15 cellular contexts compared by ENCODE assay signal in genomic region chr11:95714853-95715776, GRCh38.
DNase-seq lines count a peak whose midpoint lies in the region; ATAC-seq and FAIRE-seq lines count a peak whose summit lies in the region.
"Had no signal": no experiment of that assay in that cellular context is flagged by ENCODE, and none has a peak within 500 bp of the region (broad histone marks: within the 10 kb centered on the region; RNA-seq: fewer than 3 reads in every experiment).

No MANE protein-coding gene starts in this region.

- H3K9me3 Mint-ChIP-seq in activated naive CD4-positive, alpha-beta T cell treated with anti-CD3 and anti-CD28 coated beads, Interleukin-2, amount 50 U/mL, for 72 hours, result no peaks in the 10 kb centered on the region
- H3K9me3 Mint-ChIP-seq in effector memory CD8-positive, alpha-beta T cell, result no peaks in the 10 kb centered on the region
- H3K9me3 Mint-ChIP-seq: neural crest cell had no signal

- peak overlapping the region; percentile 23 for H3K27ac ChIP-seq in substantia nigra (ENCODE audit: low read depth, low read length, poor library complexity, severe bottlenecking)

- no peak for ATAC-seq in activated naive CD4-positive, alpha-beta T cell treated with anti-CD3 and anti-CD28 coated beads, Interleukin-2, amount 50 U/mL, for 72 hours
- ATAC-seq in HG03432 (IDR thresholded peaks at IDR 0.05; ENCODE audit: unreplicated experiment), result peak; percentile 22
- ATAC-seq in effector memory CD8-positive, alpha-beta T cell (replicated peaks), result peak; percentile 7

- no peak for DNase-seq in activated naive CD4-positive, alpha-beta T cell treated with anti-CD3 and anti-CD28 coated beads, Interleukin-2, amount 50 U/mL, for 72 hours (ENCODE audit: low spot score in 2 of 2)
- DNase-seq in activated naive CD4-positive, alpha-beta T cell treated with Interleukin-2 at 50 U/mL for 16 hours, result no peak
- no peak for DNase-seq in effector memory CD8-positive, alpha-beta T cell
- DNase-seq in substantia nigra (lab: John Stamatoyannopoulos, UW) (no peak), frontal cortex (ENCODE audit: low spot score in 2 of 2) (no peak), SKM-1 (lab: John Stamatoyannopoulos, UW; ENCODE audit: unreplicated experiment) (no peak)
- DNase-seq in stimulated activated CD4-positive, alpha-beta T cell treated with anti-CD3 and anti-CD28 coated beads, Interleukin-12 subunit alpha, Interleukin-12 subunit beta, amount 100 ng/mL, for 4 hours, result no peak
- DNase-seq: DMS53, NCI-H1092, NCI-H446, small intestine had no signal

- H3K27ac Mint-ChIP-seq in activated naive CD4-positive, alpha-beta T cell treated with anti-CD3 and anti-CD28 coated beads, Interleukin-2, amount 50 U/mL, for 72 hours, result peak overlapping the region; percentile 4 to 85
- no peak overlapping the region for H3K27ac Mint-ChIP-seq in effector memory CD8-positive, alpha-beta T cell

- peaks cover under 1 to 1% of the 10 kb centered on the region in 2 donors for H3K4me1 Mint-ChIP-seq in effector memory CD8-positive, alpha-beta T cell (ENCODE audit: low read depth in 2 of 2)

- FAIRE-seq in frontal cortex (lab: Jason Lieb, UNC), result no peak
- FAIRE-seq: islet of Langerhans, RCC 7860, small intestine had no signal

- H3K27me3 Mint-ChIP-seq in effector memory CD8-positive, alpha-beta T cell, result peaks cover 44 to 46% of the 10 kb centered on the region in 2 donors

- H3K36me3 Mint-ChIP-seq in activated naive CD4-positive, alpha-beta T cell treated with anti-CD3 and anti-CD28 coated beads, Interleukin-2, amount 50 U/mL, for 72 hours, result no peaks in the 10 kb centered on the region
- no peaks in the 10 kb centered on the region for H3K36me3 Mint-ChIP-seq in effector memory CD8-positive, alpha-beta T cell (ENCODE audit: insufficient read depth)

- H3K4me3 Mint-ChIP-seq in effector memory CD8-positive, alpha-beta T cell, result no peak overlapping the region

Comparison
In these comparisons a context has a peak if more than half of its experiments do, and no peak if none do; other contexts are left out.
1. ATAC-seq: peak in HG03432 (single experiment) and effector memory CD8-positive, alpha-beta T cell (single experiment); none in activated naive CD4-positive, alpha-beta T cell treated with anti-CD3 and anti-CD28 coated beads, Interleukin-2, amount 50 U/mL, for 72 hours (0 of 2).
2. H3K27ac Mint-ChIP-seq: peak in activated naive CD4-positive, alpha-beta T cell treated with anti-CD3 and anti-CD28 coated beads, Interleukin-2, amount 50 U/mL, for 72 hours (2 of 2); none in effector memory CD8-positive, alpha-beta T cell (0 of 2).